Comparison of ENCODE assay signal across 17 cellular contexts in genomic region chr9:113913426-113914195, GRCh38. TPM values are rescaled to one million over a fixed set of nuclear protein-coding genes. Genes with fewer than 3 reads are reported as not detected.
A peak's percentile ranks its signal among the peaks of the same experiment; 100 is the strongest.
DNase-seq lines count a peak whose midpoint lies in the region; ATAC-seq, FAIRE-seq and TF ChIP-seq lines count a peak whose summit lies in the region.
"Had no signal": no experiment of that assay in that cellular context is flagged by ENCODE, and none has a peak within 500 bp of the region (broad histone marks: within the 10 kb centered on the region; RNA-seq: fewer than 3 reads in every experiment).

No MANE protein-coding gene starts in this region.

- no peaks in the 10 kb centered on the region for H3K27me3 Mint-ChIP-seq in activated T-cell treated with anti-CD3 and anti-CD28 coated beads, Interleukin-2, amount 50 U/mL, for 4 hours (ENCODE audit: low read depth)
- H3K27me3 Mint-ChIP-seq in Calu3 (ENCODE audit: unreplicated experiment), result no peaks in the 10 kb centered on the region

- no peak for TF ChIP-seq CTCF in right atrium auricular region (IDR thresholded peaks at IDR 0.05)
- no peak for TF ChIP-seq CTCF in left ventricle myocardium inferior (IDR thresholded peaks at IDR 0.05; ENCODE audit: borderline replicate concordance)
- TF ChIP-seq CTCF in bronchial epithelial cell (IDR thresholded peaks at IDR 0.05; ENCODE audit: insufficient read depth, low read length, severe bottlenecking), result no peak
- no peak for TF ChIP-seq CTCF in tibial artery (IDR thresholded peaks at IDR 0.05)
- TF ChIP-seq CTCF in RWPE1 (conservative IDR thresholded peaks at IDR 0.05; ENCODE audit: low read depth), result no peak
- TF ChIP-seq CTCF in Calu3 (IDR thresholded peaks at IDR 0.05; ENCODE audit: unreplicated experiment), result no peak

- H3K27ac Mint-ChIP-seq in Calu3 (ENCODE audit: unreplicated experiment), result no peak overlapping the region
- H3K27ac Mint-ChIP-seq: activated naive CD4-positive, alpha-beta T cell treated with anti-CD3 and anti-CD28 coated beads, Interleukin-2, amount 50 U/mL, for 72 hours; activated T-cell treated with anti-CD3 and anti-CD28 coated beads, Interleukin-2, amount 50 U/mL, for 24 hours had no signal

- H3K4me1 ChIP-seq in right atrium auricular region, result peaks cover 0 to 10% of the 10 kb centered on the region in 2 donors
- peaks cover 13% of the 10 kb centered on the region for H3K4me1 ChIP-seq in left ventricle myocardium inferior
- H3K4me1 ChIP-seq in tibial artery, result peaks cover 4 to 57% (median 46%) of the 10 kb centered on the region in 4 donors

- no peak overlapping the region for H3K4me3 ChIP-seq in right atrium auricular region
- no peak overlapping the region for H3K4me3 ChIP-seq in left ventricle myocardium inferior
- H3K4me3 ChIP-seq in bronchial epithelial cell (ENCODE audit: low read depth, low read length), result no peak overlapping the region
- no peak overlapping the region for H3K4me3 ChIP-seq in tibial artery

- POLR2A ChIA-PET in RWPE1 (lab: Yijun Ruan, JAX; ENCODE audit: low non-redundant PET), result no interaction called here

- intact Hi-C loops in left ventricle myocardium inferior (cut with micrococcal nuclease) (no loop called here), tibial artery (cut with DNase I; ENCODE audit: low total_unique reads) (no loop called here), Calu3 (cut with micrococcal nuclease; ENCODE audit: unreplicated experiment) (no loop called here)

- peak; percentile 75 for FAIRE-seq in bronchial epithelial cell (lab: Jason Lieb, UNC)
- FAIRE-seq: islet of Langerhans had no signal

- H3K27me3 ChIP-seq in right atrium auricular region (no peaks in the 10 kb centered on the region), left ventricle myocardium inferior (ENCODE audit: low read depth) (peaks cover 4% of the 10 kb centered on the region), bronchial epithelial cell (ENCODE audit: control insufficient read depth, insufficient read depth, low read length) (no peaks in the 10 kb centered on the region), tibial artery (no peaks in the 10 kb centered on the region)

- DNase-seq in right atrium auricular region (ENCODE audit: low spot score) (peak; percentile 4), left ventricle myocardium inferior (no peak), bronchial epithelial cell (ENCODE audit: low read depth) (no peak), midbrain (lab: John Stamatoyannopoulos, UW) (peak; percentile 10), tibial artery (peak; percentile 67 to 90), RWPE1 (ENCODE audit: low spot score) (no peak), Calu3 (no peak)
- DNase-seq in activated T-cell treated with anti-CD3 and anti-CD28 coated beads, Interleukin-2, amount 50 U/mL, for 4 hours, result no peak
- DNase-seq: ACHN; activated T-cell treated with anti-CD3 and anti-CD28 coated beads, Interleukin-2, amount 50 U/mL, for 24 hours; cerebellar nuclear complex; head of caudate nucleus; nucleus accumbens; SHP77 treated with DMSO at 0.1 percent for 48 hours; stimulated activated naive CD4-positive, alpha-beta T cell treated with Interleukin-2 at 50 U/mL for 16 hours had no signal

- H3K36me3 Mint-ChIP-seq in activated T-cell treated with anti-CD3 and anti-CD28 coated beads, Interleukin-2, amount 50 U/mL, for 4 hours (ENCODE audit: insufficient read depth), result no peaks in the 10 kb centered on the region
- peaks cover 4% of the 10 kb centered on the region for H3K36me3 Mint-ChIP-seq in Calu3 (ENCODE audit: insufficient read depth, unreplicated experiment)
- H3K36me3 Mint-ChIP-seq: activated naive CD4-positive, alpha-beta T cell treated with anti-CD3 and anti-CD28 coated beads, Interleukin-2, amount 50 U/mL, for 72 hours had no signal

- ATAC-seq in activated T-cell treated with anti-CD3 and anti-CD28 coated beads, Interleukin-2, amount 50 U/mL, for 4 hours, result no peak
- ATAC-seq: activated naive CD4-positive, alpha-beta T cell treated with anti-CD3 and anti-CD28 coated beads, Interleukin-2, amount 50 U/mL, for 72 hours had no signal

- H3K4me3 Mint-ChIP-seq in activated T-cell treated with anti-CD3 and anti-CD28 coated beads, Interleukin-2, amount 50 U/mL, for 4 hours, result no peak overlapping the region
- H3K4me3 Mint-ChIP-seq in Calu3 (ENCODE audit: low read depth, unreplicated experiment), result no peak overlapping the region
- H3K4me3 Mint-ChIP-seq: activated T-cell treated with anti-CD3 and anti-CD28 coated beads, Interleukin-2, amount 50 U/mL, for 24 hours had no signal

- BruUV-seq in Calu3 (replicated peaks; lab: Mats Ljungman, UMichigan), result no TSS peak

- H3K36me3 ChIP-seq in right atrium auricular region (no peaks in the 10 kb centered on the region), left ventricle myocardium inferior (no peaks in the 10 kb centered on the region), bronchial epithelial cell (ENCODE audit: control insufficient read depth, insufficient read depth, low read length) (no peaks in the 10 kb centered on the region), tibial artery (no peaks in the 10 kb centered on the region)

- H3K27ac ChIP-seq in right atrium auricular region (no peak overlapping the region), left ventricle myocardium inferior (replicated peaks) (no peak overlapping the region), tibial artery (peak overlapping the region; percentile 78 to 87), RWPE1 (no peak overlapping the region)

- H3K9me3 ChIP-seq in right atrium auricular region (no peaks in the 10 kb centered on the region), left ventricle myocardium inferior (replicated peaks) (no peaks in the 10 kb centered on the region), tibial artery (no peaks in the 10 kb centered on the region)

- CTCF ChIA-PET in RWPE1 (lab: Yijun Ruan, JAX) (no interaction called here), Calu3 (lab: Charles Lee) (no interaction called here)

- no peaks in the 10 kb centered on the region for H3K9me3 Mint-ChIP-seq in activated T-cell treated with anti-CD3 and anti-CD28 coated beads, Interleukin-2, amount 50 U/mL, for 4 hours
- H3K9me3 Mint-ChIP-seq in Calu3 (ENCODE audit: low read depth, unreplicated experiment), result no peaks in the 10 kb centered on the region
- H3K9me3 Mint-ChIP-seq: activated naive CD4-positive, alpha-beta T cell treated with anti-CD3 and anti-CD28 coated beads, Interleukin-2, amount 50 U/mL, for 72 hours; activated T-cell treated with anti-CD3 and anti-CD28 coated beads, Interleukin-2, amount 50 U/mL, for 24 hours had no signal

- no peaks in the 10 kb centered on the region for H3K4me1 Mint-ChIP-seq in activated T-cell treated with anti-CD3 and anti-CD28 coated beads, Interleukin-2, amount 50 U/mL, for 4 hours (ENCODE audit: low read depth)
- peaks cover 22% of the 10 kb centered on the region for H3K4me1 Mint-ChIP-seq in Calu3 (ENCODE audit: low read depth, unreplicated experiment)

RNA-seq across cellular contexts. Expression of gene ZNF618, which starts 37.5 kb away (rescaled TPM):
- total RNA-seq in right atrium auricular region, result 1 to 10 TPM; 1.4 to 3.0 TPM
- 1.9 TPM for total RNA-seq in left ventricle myocardium inferior
- 1.3 and 1.6 TPM in 2 replicates for total RNA-seq in bronchial epithelial cell
- under 1 TPM; 0.19 to 0.48 (median 0.21) TPM for total RNA-seq in activated T-cell treated with anti-CD3 and anti-CD28 coated beads, Interleukin-2, amount 50 U/mL, for 4 hours
- total RNA-seq in Calu3 (2022), result 18.0 and 20.3 TPM in 2 replicates

Comparison
In these comparisons a context has a peak if more than half of its experiments do, and no peak if none do; other contexts are left out.
1. DNase-seq: peak in right atrium auricular region (single experiment), midbrain (single experiment) and tibial artery (2 of 2); none in left ventricle myocardium inferior (single experiment), bronchial epithelial cell (single experiment), RWPE1 (single experiment), activated T-cell treated with anti-CD3 and anti-CD28 coated beads, Interleukin-2, amount 50 U/mL, for 4 hours (single experiment) and Calu3 (single experiment).
2. H3K27ac ChIP-seq: peak in tibial artery (2 of 2); none in right atrium auricular region (0 of 2), left ventricle myocardium inferior (single experiment) and RWPE1 (single experiment).